1 cellular context compared by ENCODE assay signal in genomic region chr18:45539383-45539960, GRCh38.
TF ChIP-seq lines count a peak whose summit lies in the region.

No MANE protein-coding gene starts in this region.

TF ChIP-seq in HepG2, 621 proteins besides CTCF, POLR2A, EP300 and RAD21:
- TF ChIP-seq BRF2 (CRISPR knock-in tag; IDR thresholded peaks at IDR 0.05) (no peak), TARDBP (CRISPR knock-in tag; IDR thresholded peaks at IDR 0.05) (no peak), KLF15 (CRISPR knock-in tag; IDR thresholded peaks at IDR 0.05; ENCODE audit: borderline replicate concordance) (no peak), HOXA7 (CRISPR knock-in tag; IDR thresholded peaks at IDR 0.05) (no peak), TRAFD1 (CRISPR knock-in tag; IDR thresholded peaks at IDR 0.05; ENCODE audit: borderline replicate concordance) (no peak), ZBTB7B (CRISPR knock-in tag; IDR thresholded peaks at IDR 0.05) (no peak), IRX3 (CRISPR knock-in tag; IDR thresholded peaks at IDR 0.05; ENCODE audit: borderline replicate concordance, low read depth) (no peak), ZNF788 (CRISPR knock-in tag; IDR thresholded peaks at IDR 0.05; ENCODE audit: borderline replicate concordance) (no peak), SMARCE1 (IDR thresholded peaks at IDR 0.05; ENCODE audit: borderline replicate concordance) (no peak), ZBTB21 (CRISPR knock-in tag; IDR thresholded peaks at IDR 0.05) (no peak), ZNF556 (CRISPR knock-in tag; IDR thresholded peaks at IDR 0.05; ENCODE audit: borderline replicate concordance) (no peak), ZNF550 (CRISPR knock-in tag; IDR thresholded peaks at IDR 0.05; ENCODE audit: borderline replicate concordance) (no peak), STAT5B (CRISPR knock-in tag; IDR thresholded peaks at IDR 0.05) (no peak)
- TF ChIP-seq, protein P1, sequence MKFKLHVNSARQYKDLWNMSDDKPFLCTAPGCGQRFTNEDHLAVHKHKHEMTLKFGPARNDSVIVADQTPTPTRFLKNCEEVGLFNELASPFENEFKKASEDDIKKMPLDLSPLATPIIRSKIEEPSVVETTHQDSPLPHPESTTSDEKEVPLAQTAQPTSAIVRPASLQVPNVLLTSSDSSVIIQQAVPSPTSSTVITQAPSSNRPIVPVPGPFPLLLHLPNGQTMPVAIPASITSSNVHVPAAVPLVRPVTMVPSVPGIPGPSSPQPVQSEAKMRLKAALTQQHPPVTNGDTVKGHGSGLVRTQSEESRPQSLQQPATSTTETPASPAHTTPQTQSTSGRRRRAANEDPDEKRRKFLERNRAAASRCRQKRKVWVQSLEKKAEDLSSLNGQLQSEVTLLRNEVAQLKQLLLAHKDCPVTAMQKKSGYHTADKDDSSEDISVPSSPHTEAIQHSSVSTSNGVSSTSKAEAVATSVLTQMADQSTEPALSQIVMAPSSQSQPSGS (CRISPR knock-in tag; IDR thresholded peaks at IDR 0.05): no peak
